Comparison of ENCODE assay signal across 10 cellular contexts in genomic region chr7:75762350-75762917, GRCh38. TPM values are rescaled to one million over a fixed set of nuclear protein-coding genes. Genes with fewer than 3 reads are reported as not detected.
A peak's percentile ranks its signal among the peaks of the same experiment; 100 is the strongest.
DNase-seq lines count a peak whose midpoint lies in the region; ATAC-seq, FAIRE-seq and TF ChIP-seq lines count a peak whose summit lies in the region.
"Had no signal": no experiment of that assay in that cellular context is flagged by ENCODE, and none has a peak within 500 bp of the region (broad histone marks: within the 10 kb centered on the region; RNA-seq: fewer than 3 reads in every experiment).

No MANE protein-coding gene starts in this region.

- H3K4me3 ChIP-seq in AG09309 (ENCODE audit: control insufficient read depth, low read depth, low read length) (no peak overlapping the region), foreskin fibroblast (ENCODE audit: low read depth in 1 of 2, low read length in 2 of 2) (no peak overlapping the region), pancreas (no peak overlapping the region)

- intact Hi-C loops in pancreas (cut with DNase I): no loop called here

- no peak overlapping the region for H3K27ac ChIP-seq in pancreas
- H3K27ac ChIP-seq: epithelial cell of prostate had no signal

- in situ Hi-C loops in GM13976 (cut with MboI; ENCODE audit: low sequenced_read_pairs, unreplicated experiment): no loop called here

- no peaks in the 10 kb centered on the region for H3K27me3 ChIP-seq in pancreas

- peak; percentile 66 for DNase-seq in AG09309 (ENCODE audit: low read depth)
- peak; percentile 82 for DNase-seq in GM13976 (ENCODE audit: low spot score)
- DNase-seq in NCI-H1694 (lab: John Stamatoyannopoulos, UW): peak; percentile 58
- DNase-seq in foreskin fibroblast: peak; percentile 51 to 76
- no peak for DNase-seq in pancreas
- DNase-seq in UCSD-AML1 (lab: John Stamatoyannopoulos, UW; ENCODE audit: unreplicated experiment): no peak

- TF ChIP-seq CTCF in AG09309 (IDR thresholded peaks at IDR 0.05; ENCODE audit: control insufficient read depth, insufficient read depth, low read depth, low read length, missing control alignments): peak; percentile 64
- TF ChIP-seq CTCF in GM13976 (IDR thresholded peaks at IDR 0.05; ENCODE audit: borderline replicate concordance, control extremely low read depth, extremely low read depth, insufficient read depth, missing control alignments): peak; percentile 42
- peak; percentile 70 for TF ChIP-seq CTCF in foreskin fibroblast (IDR thresholded peaks at IDR 0.05; ENCODE audit: low read depth, low read length)
- peak; percentile 29 to 68 (median 52) for TF ChIP-seq CTCF in pancreas (IDR thresholded peaks at IDR 0.05)

- no peaks in the 10 kb centered on the region for H3K36me3 ChIP-seq in pancreas

- WGBS in pancreas, 2 donors: 4 to 7% methylated on average over 2 of the region's 2 CpGs

- FAIRE-seq in TTC549 (lab: Jason Lieb, UNC) (peak; percentile 88), pancreas (lab: Jason Lieb, UNC) (peak; percentile 5)

- ATAC-seq in pancreas (peak; percentile 86 to 98 (median 92)), HG03442 (IDR thresholded peaks at IDR 0.05; ENCODE audit: unreplicated experiment) (no peak)

- no peaks in the 10 kb centered on the region for H3K9me3 ChIP-seq in pancreas

- H3K4me1 ChIP-seq in pancreas: no peaks in the 10 kb centered on the region

RNA-seq across cellular contexts. Expression of gene CCL26, which starts 9.6 kb away (rescaled TPM):
- total RNA-seq in pancreas: not detected
- under 1 TPM; 0.47 to 0.53 TPM for polyA plus RNA-seq in pancreas

RNA-seq across cellular contexts. Expression of gene HIP1, which starts 23.7 kb away (rescaled TPM):
- total RNA-seq in pancreas: 10 to 100 TPM in 1 of 6 donors, 1 to 10 TPM in 5; 4.9 to 14.8 (median 5.9) TPM
- 1 to 10 TPM; 3.6 to 3.9 TPM for polyA plus RNA-seq in pancreas

RNA-seq across cellular contexts. Expression of gene CCL24, which starts 51.2 kb away (rescaled TPM):
- under 1 TPM in 1 of 6 donors, not detected in 5; 0.37 TPM for total RNA-seq in pancreas
- not detected for polyA plus RNA-seq in pancreas
- total RNA-seq: urinary bladder had no signal
- polyA plus RNA-seq: urinary bladder had no signal

Comparison
In these comparisons a context has a peak if more than half of its experiments do, and no peak if none do; other contexts are left out.
1. DNase-seq: peak in AG09309 (single experiment), GM13976 (single experiment), NCI-H1694 (single experiment) and foreskin fibroblast (2 of 2); none in pancreas (0 of 6) and UCSD-AML1 (single experiment).
2. Peak in every context shown above with its lines, with median percentiles within 50 percentile points of each other: CTCF ChIP-seq.